6 cellular contexts compared by ENCODE assay signal in genomic region chr14:101572526-101572925, GRCh38. TPM values are rescaled to one million over a fixed set of nuclear protein-coding genes. Genes with fewer than 3 reads are reported as not detected.
"Had no signal": no experiment of that assay in that cellular context is flagged by ENCODE, and none has a peak within 500 bp of the region (broad histone marks: within the 10 kb centered on the region; RNA-seq: fewer than 3 reads in every experiment).

No MANE protein-coding gene starts in this region.

RNA-seq across cellular contexts. Expression of gene DIO3, which starts 11.2 kb away (rescaled TPM):
- total RNA-seq: OCI-LY7, RPMI7951, SJCRH30, SJSA1, SK-MEL-5 had no signal
- polyA plus RNA-seq: SK-N-SH had no signal
